In the genomic region with DNA sequence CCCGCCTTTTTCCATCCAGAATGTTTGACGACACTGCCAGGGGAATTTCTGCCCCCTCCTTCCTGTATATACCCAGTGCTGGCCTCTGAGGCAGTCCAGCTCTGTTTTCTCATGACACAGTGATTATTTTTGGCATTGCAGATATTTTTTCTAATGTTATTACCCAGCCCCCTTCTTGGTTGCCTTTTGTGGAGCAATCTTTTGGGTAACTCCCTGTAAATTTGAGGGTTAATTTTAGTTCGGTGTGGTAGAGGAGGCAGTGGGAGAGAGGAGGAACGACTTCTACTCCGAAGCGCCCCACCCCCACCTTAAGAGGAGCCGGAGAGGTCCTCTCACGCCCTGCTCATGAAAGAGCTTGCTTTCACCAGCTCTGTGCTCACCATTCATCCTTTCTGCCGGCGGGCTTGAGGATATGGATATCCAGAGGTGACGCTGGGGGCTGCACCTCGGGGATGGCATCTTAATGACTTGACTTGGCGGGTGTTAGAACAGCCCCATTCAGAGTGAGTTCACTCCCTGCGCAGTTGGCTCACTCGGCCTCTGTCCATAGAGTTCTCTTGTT, we compare ENCODE assay signal across 1 cellular context.
TF ChIP-seq lines count a peak whose summit lies in the region.

No MANE protein-coding gene starts in this region.

TF ChIP-seq in WTC11, 78 proteins besides CTCF, POLR2A, EP300 and RAD21 (continued from another document):
- TF ChIP-seq, protein P1, sequence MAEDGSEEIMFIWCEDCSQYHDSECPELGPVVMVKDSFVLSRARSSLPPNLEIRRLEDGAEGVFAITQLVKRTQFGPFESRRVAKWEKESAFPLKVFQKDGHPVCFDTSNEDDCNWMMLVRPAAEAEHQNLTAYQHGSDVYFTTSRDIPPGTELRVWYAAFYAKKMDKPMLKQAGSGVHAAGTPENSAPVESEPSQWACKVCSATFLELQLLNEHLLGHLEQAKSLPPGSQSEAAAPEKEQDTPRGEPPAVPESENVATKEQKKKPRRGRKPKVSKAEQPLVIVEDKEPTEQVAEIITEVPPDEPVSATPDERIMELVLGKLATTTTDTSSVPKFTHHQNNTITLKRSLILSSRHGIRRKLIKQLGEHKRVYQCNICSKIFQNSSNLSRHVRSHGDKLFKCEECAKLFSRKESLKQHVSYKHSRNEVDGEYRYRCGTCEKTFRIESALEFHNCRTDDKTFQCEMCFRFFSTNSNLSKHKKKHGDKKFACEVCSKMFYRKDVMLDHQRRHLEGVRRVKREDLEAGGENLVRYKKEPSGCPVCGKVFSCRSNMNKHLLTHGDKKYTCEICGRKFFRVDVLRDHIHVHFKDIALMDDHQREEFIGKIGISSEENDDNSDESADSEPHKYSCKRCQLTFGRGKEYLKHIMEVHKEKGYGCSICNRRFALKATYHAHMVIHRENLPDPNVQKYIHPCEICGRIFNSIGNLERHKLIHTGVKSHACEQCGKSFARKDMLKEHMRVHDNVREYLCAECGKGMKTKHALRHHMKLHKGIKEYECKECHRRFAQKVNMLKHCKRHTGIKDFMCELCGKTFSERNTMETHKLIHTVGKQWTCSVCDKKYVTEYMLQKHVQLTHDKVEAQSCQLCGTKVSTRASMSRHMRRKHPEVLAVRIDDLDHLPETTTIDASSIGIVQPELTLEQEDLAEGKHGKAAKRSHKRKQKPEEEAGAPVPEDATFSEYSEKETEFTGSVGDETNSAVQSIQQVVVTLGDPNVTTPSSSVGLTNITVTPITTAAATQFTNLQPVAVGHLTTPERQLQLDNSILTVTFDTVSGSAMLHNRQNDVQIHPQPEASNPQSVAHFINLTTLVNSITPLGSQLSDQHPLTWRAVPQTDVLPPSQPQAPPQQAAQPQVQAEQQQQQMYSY (CRISPR knock-in tag; IDR thresholded peaks at IDR 0.05), result no peak
- TF ChIP-seq, protein P2, sequence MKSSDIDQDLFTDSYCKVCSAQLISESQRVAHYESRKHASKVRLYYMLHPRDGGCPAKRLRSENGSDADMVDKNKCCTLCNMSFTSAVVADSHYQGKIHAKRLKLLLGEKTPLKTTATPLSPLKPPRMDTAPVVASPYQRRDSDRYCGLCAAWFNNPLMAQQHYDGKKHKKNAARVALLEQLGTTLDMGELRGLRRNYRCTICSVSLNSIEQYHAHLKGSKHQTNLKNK (CRISPR knock-in tag; IDR thresholded peaks at IDR 0.05), result no peak
- TF ChIP-seq, protein P3, sequence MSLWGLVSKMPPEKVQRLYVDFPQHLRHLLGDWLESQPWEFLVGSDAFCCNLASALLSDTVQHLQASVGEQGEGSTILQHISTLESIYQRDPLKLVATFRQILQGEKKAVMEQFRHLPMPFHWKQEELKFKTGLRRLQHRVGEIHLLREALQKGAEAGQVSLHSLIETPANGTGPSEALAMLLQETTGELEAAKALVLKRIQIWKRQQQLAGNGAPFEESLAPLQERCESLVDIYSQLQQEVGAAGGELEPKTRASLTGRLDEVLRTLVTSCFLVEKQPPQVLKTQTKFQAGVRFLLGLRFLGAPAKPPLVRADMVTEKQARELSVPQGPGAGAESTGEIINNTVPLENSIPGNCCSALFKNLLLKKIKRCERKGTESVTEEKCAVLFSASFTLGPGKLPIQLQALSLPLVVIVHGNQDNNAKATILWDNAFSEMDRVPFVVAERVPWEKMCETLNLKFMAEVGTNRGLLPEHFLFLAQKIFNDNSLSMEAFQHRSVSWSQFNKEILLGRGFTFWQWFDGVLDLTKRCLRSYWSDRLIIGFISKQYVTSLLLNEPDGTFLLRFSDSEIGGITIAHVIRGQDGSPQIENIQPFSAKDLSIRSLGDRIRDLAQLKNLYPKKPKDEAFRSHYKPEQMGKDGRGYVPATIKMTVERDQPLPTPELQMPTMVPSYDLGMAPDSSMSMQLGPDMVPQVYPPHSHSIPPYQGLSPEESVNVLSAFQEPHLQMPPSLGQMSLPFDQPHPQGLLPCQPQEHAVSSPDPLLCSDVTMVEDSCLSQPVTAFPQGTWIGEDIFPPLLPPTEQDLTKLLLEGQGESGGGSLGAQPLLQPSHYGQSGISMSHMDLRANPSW (CRISPR knock-in tag; conservative IDR thresholded peaks at IDR 0.05; ENCODE audit: low read depth), result no peak
- TF ChIP-seq CREM (CRISPR knock-in tag; IDR thresholded peaks at IDR 0.05) (no peak), CREB1 (CRISPR knock-in tag; IDR thresholded peaks at IDR 0.05) (no peak)
